ENCODE assay signal across 11 cellular contexts in the genomic region with DNA sequence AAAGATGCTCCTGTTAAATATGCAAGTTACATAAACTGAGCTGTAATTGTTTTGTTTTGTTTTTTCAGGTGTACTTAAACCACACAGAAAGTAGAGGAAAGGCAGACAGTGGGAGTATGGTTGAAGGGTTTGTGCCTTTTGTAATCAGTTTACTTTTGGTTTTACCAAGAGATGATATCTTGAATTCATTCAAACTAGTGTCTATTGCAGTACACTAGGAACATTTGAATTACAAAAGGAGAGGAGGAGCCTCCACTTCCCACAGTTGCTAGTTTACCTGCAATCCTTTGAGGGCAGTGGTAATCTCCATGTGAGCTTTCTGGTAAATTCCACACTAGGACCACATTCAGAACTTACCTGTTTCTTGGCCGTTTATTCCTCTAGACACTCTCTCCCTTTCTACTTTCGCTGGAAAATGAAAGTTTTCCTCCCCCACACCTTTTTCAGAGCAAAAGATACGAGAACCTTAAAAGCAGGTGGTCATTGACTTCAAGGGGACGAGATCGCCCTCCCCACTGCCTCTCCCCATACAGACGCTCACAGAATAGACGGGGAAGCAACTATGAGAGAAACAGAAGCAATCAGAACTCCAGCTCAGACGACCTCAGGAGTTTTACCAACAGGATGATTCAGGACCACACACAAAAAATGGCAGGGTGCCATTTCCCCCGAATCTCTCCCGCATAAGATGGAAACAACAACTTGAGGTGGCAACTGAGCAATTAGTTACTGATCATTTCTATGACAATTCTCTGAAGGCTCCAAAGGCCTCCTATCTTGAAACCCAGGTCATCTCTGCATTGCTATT. TPM values are rescaled to one million over a fixed set of nuclear protein-coding genes. Genes with fewer than 3 reads are reported as not detected.
DNase-seq lines count a peak whose midpoint lies in the region; ATAC-seq and TF ChIP-seq lines count a peak whose summit lies in the region.
"Had no signal": no experiment of that assay in that cellular context is flagged by ENCODE, and none has a peak within 500 bp of the region (broad histone marks: within the 10 kb centered on the region; RNA-seq: fewer than 3 reads in every experiment).

No MANE protein-coding gene starts in this region.

- no peak overlapping the region for H2AFZ ChIP-seq in GM23248

- H4K20me1 ChIP-seq in GM23248 (ENCODE audit: insufficient read depth) = no peaks in the 10 kb centered on the region

- H3K9me2 ChIP-seq in GM23248 (ENCODE audit: insufficient read depth) = no peaks in the 10 kb centered on the region

- WGBS in GM23248 (ENCODE audit: low coverage in 1 of 2, low lambda C conversion rate in 2 of 2, missing lambda C conversion rate in 2 of 2), 2 experiments = 63 to 64% methylated on average over 10 of the region's 10 CpGs
- WGBS in adrenal gland, 4 donors = 9 to 23% (median 20%) methylated on average over 10 of the region's 10 CpGs

- DNase-seq in ACHN (peak; percentile 44), GM23248 (peak; percentile 12), adrenal gland (peak; percentile 46 to 82 (median 77)), left lung (no peak), NCI-H1694 treated with DMSO at 0.1 percent for 48 hours (lab: John Stamatoyannopoulos, UW) (no peak), islet precursor cell (no peak), sciatic nerve (ENCODE audit: low spot score) (no peak)
- DNase-seq: DMS153; effector CD4-positive, alpha-beta T cell; SJCRH30 had no signal

- H3K27ac ChIP-seq in GM23248 = no peak overlapping the region
- H3K27ac ChIP-seq in adrenal gland = peak overlapping the region; percentile 69 to 99 (median 95)
- H3K27ac ChIP-seq in left lung = peak overlapping the region; percentile 6 to 48
- H3K27ac ChIP-seq: SJCRH30 had no signal

- in situ Hi-C loops in ACHN (cut with HindIII; ENCODE audit: low pct_ligation_motif_present, low pct_unique_long_range_greater_than_20kb, low sequenced_read_pairs) = no loop called here
- in situ Hi-C loops in GM23248 (cut with MboI) = loop anchor here (25.0 kb wide), 1 partner anchor 111 kb away; the partner anchor contains the start of gene NSUN7

- TF ChIP-seq POLR2A in adrenal gland (IDR thresholded peaks at IDR 0.05) = peak in 1 of 2 donors; percentile 58

- H3F3A ChIP-seq in GM23248 (ENCODE audit: insufficient read depth) = peaks cover 13% of the 10 kb centered on the region

- no peak overlapping the region for H3K9ac ChIP-seq in GM23248

- TF ChIP-seq CTCF in adrenal gland (IDR thresholded peaks at IDR 0.05) = no peak
- no peak for TF ChIP-seq CTCF in left lung (IDR thresholded peaks at IDR 0.05)

- H3K36me3 ChIP-seq in GM23248 (ENCODE audit: low read depth) (no peaks in the 10 kb centered on the region), adrenal gland (replicated peaks in 1 of 2) (no peaks in the 10 kb centered on the region), left lung (peaks cover 0 to 12% of the 10 kb centered on the region in 2 donors)
- H3K36me3 ChIP-seq: SJCRH30 had no signal

- no peaks in the 10 kb centered on the region for H3K79me2 ChIP-seq in GM23248 (ENCODE audit: insufficient read depth)

- intact Hi-C loops in adrenal gland (cut with DNase I) = no loop called here
- intact Hi-C loops in left lung (cut with DNase I) = no loop called here
- intact Hi-C loops in sciatic nerve (cut with DNase I) = no loop called here

- H3K4me1 ChIP-seq in GM23248 (ENCODE audit: insufficient read depth) = peaks cover 9% of the 10 kb centered on the region
- peaks cover 25 to 50% of the 10 kb centered on the region in 2 donors for H3K4me1 ChIP-seq in adrenal gland (replicated peaks in 1 of 2)
- peaks cover 6 to 64% of the 10 kb centered on the region in 2 donors for H3K4me1 ChIP-seq in left lung
- H3K4me1 ChIP-seq: SJCRH30 had no signal

- H3K4me3 ChIP-seq in GM23248 (no peak overlapping the region), adrenal gland (peak overlapping the region in 3 of 4 donors; percentile 21 to 67 (median 33)), left lung (peak overlapping the region in 1 of 2 donors; percentile 61)
- H3K4me3 ChIP-seq: SJCRH30 had no signal

- H3K27me3 ChIP-seq in GM23248 (replicated peaks; ENCODE audit: insufficient read depth) (no peaks in the 10 kb centered on the region), adrenal gland (no peaks in the 10 kb centered on the region), left lung (peaks cover 0 to 18% of the 10 kb centered on the region in 2 donors)

- no peak for ATAC-seq in left lung
- no peak for ATAC-seq in sciatic nerve
- no peak for ATAC-seq in HG03460 (IDR thresholded peaks at IDR 0.05; ENCODE audit: unreplicated experiment)

- no peak overlapping the region for H3K4me2 ChIP-seq in GM23248 (ENCODE audit: unreplicated experiment)

- H3K9me3 ChIP-seq in GM23248 (ENCODE audit: low read depth) (no peaks in the 10 kb centered on the region), adrenal gland (replicated peaks in 1 of 3) (no peaks in the 10 kb centered on the region), left lung (no peaks in the 10 kb centered on the region)
- H3K9me3 ChIP-seq: SJCRH30 had no signal

RNA-seq across cellular contexts. Expression of gene RBM47, which starts 3.3 kb away (rescaled TPM):
- total RNA-seq in GM23248 (2014; rRNA removed; shearing (Covaris generic)) = 1.3 and 2.0 TPM in 2 replicates
- 0.70 and 0.94 TPM in 2 replicates for polyA plus RNA-seq in GM23248 (2016; fragmentation: Nextera tagmentation; extraction: Ambion mirVana)
- total RNA-seq in adrenal gland = 100 to 1,000 TPM; 143 to 370 (median 175) TPM
- 100 to 1,000 TPM in 1 of 3 donors, 10 to 100 TPM in 2; 25.7 to 117 (median 26.0) TPM for polyA plus RNA-seq in adrenal gland
- 100 to 1,000 TPM in 1 of 2 donors, 10 to 100 TPM in 1; 83.5 to 110 TPM for total RNA-seq in left lung
- 21.0 TPM for total RNA-seq in sciatic nerve
- total RNA-seq: SJCRH30 had no signal

Comparison
In these comparisons a context has a peak if more than half of its experiments do, and no peak if none do; other contexts are left out.
1. DNase-seq: peak in ACHN (single experiment), GM23248 (single experiment) and adrenal gland (7 of 7); none in left lung (0 of 2), NCI-H1694 treated with DMSO at 0.1 percent for 48 hours (single experiment), islet precursor cell (single experiment) and sciatic nerve (single experiment).